8 cellular contexts compared by ENCODE assay signal in genomic region chr17:66255112-66255511, GRCh38. TPM values are rescaled to one million over a fixed set of nuclear protein-coding genes. Genes with fewer than 3 reads are reported as not detected.
DNase-seq lines count a peak whose midpoint lies in the region; ATAC-seq and TF ChIP-seq lines count a peak whose summit lies in the region.

No MANE protein-coding gene starts in this region.

- TF ChIP-seq CTCF in AG09309 (IDR thresholded peaks at IDR 0.05; ENCODE audit: control insufficient read depth, insufficient read depth, low read depth, low read length, missing control alignments) (peak; percentile 72), GM12872 (IDR thresholded peaks at IDR 0.05; ENCODE audit: insufficient read depth, low read depth, low read length) (peak; percentile 46; the same call in 2 of the 3 replicates), left lung (IDR thresholded peaks at IDR 0.05) (peak; percentile 55 to 59), transverse colon (IDR thresholded peaks at IDR 0.05) (peak; percentile 64 to 84 (median 72))

- no peak overlapping the region for H3K4me3 ChIP-seq in AG09309 (ENCODE audit: control insufficient read depth, low read depth, low read length)
- no peak overlapping the region for H3K4me3 ChIP-seq in left lung
- no peak overlapping the region for H3K4me3 ChIP-seq in transverse colon

- H3K4me1 ChIP-seq in left lung (no peaks in the 10 kb centered on the region), transverse colon (peaks cover 0 to 5% (median 1%) of the 10 kb centered on the region in 4 donors)

- H3K27ac ChIP-seq in left lung (no peak overlapping the region), transverse colon (no peak overlapping the region)

- no peak for TF ChIP-seq POLR2A in transverse colon (IDR thresholded peaks at IDR 0.05)

- in situ Hi-C loops in transverse colon (cut with MboI; ENCODE audit: low pct_ligation_motif_present in 1 of 4, low pct_unique_long_range_greater_than_20kb in 1 of 4, low sequenced_read_pairs in 3 of 4), result loop anchor here (5.0 to 25.0 kb wide), 7 partner anchors 170 to 420 kb away; no protein-coding TSS in a partner anchor

- intact Hi-C loops in left lung (cut with DNase I), result no loop called here
- intact Hi-C loops in transverse colon (cut with DNase I; ENCODE audit: low total_unique reads), result loop anchor here (2.0 kb wide), 1 partner anchor 418 kb away; no protein-coding TSS in a partner anchor

- DNase-seq in AG09309 (ENCODE audit: low read depth) (no peak), NCI-H1092 treated with DMSO at 0.1 percent for 48 hours (lab: John Stamatoyannopoulos, UW) (peak; percentile 83), SKM-1 treated with dmso at 0.1 percent for 144 hours (lab: John Stamatoyannopoulos, UW; ENCODE audit: unreplicated experiment) (peak; percentile 33), cerebellum (ENCODE audit: low spot score) (peak; percentile 31), left lung (no peak), transverse colon (no peak)

- H3K36me3 ChIP-seq in left lung (no peaks in the 10 kb centered on the region), transverse colon (no peaks in the 10 kb centered on the region)

- TF ChIP-seq EP300 in transverse colon (IDR thresholded peaks at IDR 0.05; ENCODE audit: low read depth), result no peak

- peak; percentile 93 for ATAC-seq in left lung
- ATAC-seq in GM18868 (IDR thresholded peaks at IDR 0.05; ENCODE audit: unreplicated experiment), result no peak

- H3K9me3 ChIP-seq in left lung, result no peaks in the 10 kb centered on the region
- no peaks in the 10 kb centered on the region for H3K9me3 ChIP-seq in transverse colon

- 20 to 33% methylated on average over 2 to 4 of the region's 4 CpGs for whole genome bisulfite sequencing in transverse colon (ENCODE audit: low coverage in 1 of 2), 2 donors

- H3K27me3 ChIP-seq in left lung (no peaks in the 10 kb centered on the region), transverse colon (no peaks in the 10 kb centered on the region)

RNA-seq across cellular contexts. Expression of gene APOH, which starts 25.9 kb away (rescaled TPM):
- 0.36 TPM for total RNA-seq in cerebellum
- total RNA-seq in left lung, result 1 to 10 TPM; 1.3 to 2.7 TPM
- total RNA-seq in transverse colon, result under 1 TPM in 1 of 4 donors, not detected in 3; 0.55 TPM

RNA-seq across cellular contexts. Expression of gene PRKCA, which starts 47.3 kb away (rescaled TPM):
- total RNA-seq in cerebellum, result 38.7 TPM
- total RNA-seq in left lung, result 10 to 100 TPM; 20.6 to 30.4 TPM
- total RNA-seq in transverse colon, result 10 to 100 TPM; 16.1 to 49.7 (median 31.7) TPM

Comparison
In these comparisons a context has a peak if more than half of its experiments do, and no peak if none do; other contexts are left out.
1. DNase-seq: peak in NCI-H1092 treated with DMSO at 0.1 percent for 48 hours (single experiment), SKM-1 treated with dmso at 0.1 percent for 144 hours (single experiment) and cerebellum (single experiment); none in AG09309 (single experiment), left lung (0 of 2) and transverse colon (single experiment).
2. Peak in every context shown above with its lines, with median percentiles within 50 percentile points of each other: CTCF ChIP-seq.